Comparison of ENCODE assay signal across 8 cellular contexts in genomic region chr6:25942561-25943147, GRCh38. TPM values are rescaled to one million over a fixed set of nuclear protein-coding genes. Genes with fewer than 3 reads are reported as not detected.
A peak's percentile ranks its signal among the peaks of the same experiment; 100 is the strongest.
DNase-seq lines count a peak whose midpoint lies in the region; ATAC-seq and TF ChIP-seq lines count a peak whose summit lies in the region.

No MANE protein-coding gene starts in this region.

- H4K20me1 ChIP-seq in DND-41 (ENCODE audit: insufficient read depth, low read length) (no peaks in the 10 kb centered on the region), KMS-11 (ENCODE audit: insufficient read depth) (no peaks in the 10 kb centered on the region)

- no peak overlapping the region for H3K27ac ChIP-seq in DND-41 (ENCODE audit: low read length)
- H3K27ac ChIP-seq in KMS-11: no peak overlapping the region

- ATAC-seq in DND-41 (ENCODE audit: insufficient read depth, low read depth): peak; percentile 62; the same call in 2 of the 3 replicates
- ATAC-seq in HG03108 (IDR thresholded peaks at IDR 0.05; ENCODE audit: unreplicated experiment): no peak
- no peak for ATAC-seq in GM21619 (IDR thresholded peaks at IDR 0.05; ENCODE audit: unreplicated experiment)

- H3K9ac ChIP-seq in DND-41 (ENCODE audit: low read depth, low read length) (no peak overlapping the region), KMS-11 (no peak overlapping the region)

- H3K4me1 ChIP-seq in DND-41 (ENCODE audit: insufficient read depth, low read length) (peaks cover 5% of the 10 kb centered on the region; the same call in 1 of the 2 replicates), KMS-11 (ENCODE audit: low read depth, poor library complexity, severe bottlenecking) (peaks cover 31% of the 10 kb centered on the region)

- H3K9me3 ChIP-seq in DND-41 (ENCODE audit: insufficient read depth, low read length, severe bottlenecking): peaks cover 3% of the 10 kb centered on the region

- TF ChIP-seq CTCF in DND-41 (IDR thresholded peaks at IDR 0.05; ENCODE audit: borderline replicate concordance, extremely low read depth, low read length, poor library complexity, severe bottlenecking): peak; percentile 68
- TF ChIP-seq CTCF in KMS-11 (conservative IDR thresholded peaks at IDR 0.05; ENCODE audit: low read depth, low read length): peak; percentile 29; the same call in 1 of the 2 replicates

- H3K4me2 ChIP-seq in DND-41 (ENCODE audit: insufficient read depth, low read length) (no peak overlapping the region), KMS-11 (no peak overlapping the region)

- no peak overlapping the region for H2AFZ ChIP-seq in DND-41 (ENCODE audit: low read depth, low read length)
- H2AFZ ChIP-seq in KMS-11 (ENCODE audit: low read depth): no peak overlapping the region

- peaks cover 2% of the 10 kb centered on the region for H3K27me3 ChIP-seq in DND-41 (ENCODE audit: insufficient read depth, low read length, poor library complexity)
- no peaks in the 10 kb centered on the region for H3K27me3 ChIP-seq in KMS-11 (ENCODE audit: insufficient read depth, low read depth)

- no peak overlapping the region for H3K4me3 ChIP-seq in DND-41 (ENCODE audit: low read depth in 1 of 2, low read length in 2 of 2)
- no peak overlapping the region for H3K4me3 ChIP-seq in KMS-11 (IDR thresholded peaks at IDR 0.05; ENCODE audit: insufficient read depth, low read depth, low read length)

- H3K36me3 ChIP-seq in DND-41 (ENCODE audit: insufficient read depth, low read length): no peaks in the 10 kb centered on the region
- no peaks in the 10 kb centered on the region for H3K36me3 ChIP-seq in KMS-11 (ENCODE audit: insufficient read depth)

- H3K79me2 ChIP-seq in DND-41 (ENCODE audit: insufficient read depth, low read length) (no peaks in the 10 kb centered on the region), KMS-11 (ENCODE audit: insufficient read depth, low read depth) (no peaks in the 10 kb centered on the region)

- DNase-seq in DND-41 (no peak), SHP77 (lab: John Stamatoyannopoulos, UW) (peak; percentile 26 to 33), fibroblast of the conjunctiva (ENCODE audit: low read depth) (peak; percentile 43), superior temporal gyrus (ENCODE audit: extremely low spot score) (peak; percentile 62), mesenteric fat pad (ENCODE audit: low spot score) (no peak)

RNA-seq across cellular contexts. Expression of gene SLC17A2, which starts 12.2 kb away (rescaled TPM):
- not detected for total RNA-seq in mesenteric fat pad

RNA-seq across cellular contexts. Expression of gene TRIM38, which starts 19.9 kb away (rescaled TPM):
- 11.5 TPM for total RNA-seq in mesenteric fat pad

Comparison
In these comparisons a context has a peak if more than half of its experiments do, and no peak if none do; other contexts are left out.
1. DNase-seq: peak in SHP77 (2 of 2), fibroblast of the conjunctiva (single experiment) and superior temporal gyrus (single experiment); none in DND-41 (single experiment) and mesenteric fat pad (single experiment).